In the genomic region with DNA sequence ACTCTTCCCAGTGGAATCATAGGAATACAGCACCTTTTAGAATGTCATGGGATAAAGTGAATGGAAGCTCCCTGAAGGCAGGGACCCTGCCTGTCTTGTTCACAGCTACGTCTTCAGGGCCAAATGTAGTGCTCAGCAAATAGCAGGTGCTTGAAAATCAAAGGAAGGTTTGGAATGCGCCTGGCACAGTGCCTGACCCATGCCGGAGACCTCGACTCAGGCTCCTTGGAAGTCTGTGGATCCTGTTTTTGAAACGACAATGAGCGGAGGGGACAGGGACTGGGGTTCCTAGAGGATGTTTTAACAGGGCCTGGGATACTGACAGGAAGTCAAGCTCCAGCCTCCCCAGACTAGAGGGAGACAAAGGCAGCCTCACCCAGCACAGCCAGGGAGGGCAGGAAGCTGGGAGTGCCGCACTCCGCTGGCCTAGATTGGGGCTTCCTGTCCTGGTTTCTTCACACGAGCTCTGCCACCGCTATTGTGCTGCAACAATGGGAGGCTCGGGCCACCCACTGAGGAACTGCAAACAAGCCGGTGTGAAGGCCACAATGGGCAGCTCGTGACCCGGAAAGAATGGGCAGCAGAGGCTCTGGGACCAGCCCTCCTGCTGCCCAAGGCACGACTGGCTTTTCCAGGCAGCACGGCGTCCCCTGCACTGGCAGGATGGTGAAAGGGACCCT, we compare ENCODE assay signal across 8 cellular contexts.
DNase-seq lines count a peak whose midpoint lies in the region; ATAC-seq and TF ChIP-seq lines count a peak whose summit lies in the region.

No MANE protein-coding gene starts in this region.

- peak; percentile 43 for DNase-seq in stimulated activated naive CD4-positive, alpha-beta T cell treated with Interleukin-2 at 50 U/mL for 16 hours (lab: John Stamatoyannopoulos, UW)
- DNase-seq in stimulated activated naive CD4-positive, alpha-beta T cell (lab: John Stamatoyannopoulos, UW): no peak
- DNase-seq in activated CD8-positive, alpha-beta T cell treated with anti-CD3 and anti-CD28 coated beads, Interleukin-2, amount 10 ng/mL, durations not matched to agents 7 days and 5 days: peak; percentile 70
- DNase-seq in Right ventricle myocardium inferior (ENCODE audit: missing footprints) (peak; percentile 90), sciatic nerve (ENCODE audit: low spot score) (no peak), foreskin fibroblast (no peak), kidney glomerular epithelial cell (lab: John Stamatoyannopoulos, UW) (no peak)

- peaks cover 9% of the 10 kb centered on the region for H3K9me3 Mint-ChIP-seq in activated CD8-positive, alpha-beta T cell treated with anti-CD3 and anti-CD28 coated beads, Interleukin-2, amount 10 ng/mL, durations not matched to agents 7 days and 5 days (ENCODE audit: insufficient read depth)

- H3K27me3 Mint-ChIP-seq in activated CD8-positive, alpha-beta T cell treated with anti-CD3 and anti-CD28 coated beads, Interleukin-2, amount 10 ng/mL, durations not matched to agents 7 days and 5 days (ENCODE audit: low read depth): no peaks in the 10 kb centered on the region

- ATAC-seq in activated CD8-positive, alpha-beta T cell treated with anti-CD3 and anti-CD28 coated beads, Interleukin-2, amount 10 ng/mL, durations not matched to agents 7 days and 5 days: peak; percentile 83
- ATAC-seq in Right ventricle myocardium inferior: peak; percentile 66
- ATAC-seq in sciatic nerve: peak; percentile 39
- ATAC-seq in HG03521 (IDR thresholded peaks at IDR 0.05; ENCODE audit: unreplicated experiment): no peak

- CTCF ChIA-PET in activated CD8-positive, alpha-beta T cell treated with anti-CD3 and anti-CD28 coated beads, Interleukin-2, amount 10 ng/mL, durations not matched to agents 7 days and 5 days (lab: Charles Lee): interaction anchor here (0.7 to 2.3 kb wide), 9 partner anchors 9 to 153 kb away, joined by 3 to 11 read pairs (median 4); a partner anchor contains a TSS

- peak overlapping the region; percentile 87 for H3K27ac Mint-ChIP-seq in activated CD8-positive, alpha-beta T cell treated with anti-CD3 and anti-CD28 coated beads, Interleukin-2, amount 10 ng/mL, durations not matched to agents 7 days and 5 days

- no peak overlapping the region for H3K4me3 ChIP-seq in foreskin fibroblast (ENCODE audit: low read depth in 1 of 2, low read length in 2 of 2)

- peak overlapping the region; percentile 42 for H3K4me3 Mint-ChIP-seq in activated CD8-positive, alpha-beta T cell treated with anti-CD3 and anti-CD28 coated beads, Interleukin-2, amount 10 ng/mL, durations not matched to agents 7 days and 5 days

- peaks cover 78% of the 10 kb centered on the region for H3K36me3 Mint-ChIP-seq in activated CD8-positive, alpha-beta T cell treated with anti-CD3 and anti-CD28 coated beads, Interleukin-2, amount 10 ng/mL, durations not matched to agents 7 days and 5 days (ENCODE audit: low read depth)

- POLR2A ChIA-PET in activated CD8-positive, alpha-beta T cell treated with anti-CD3 and anti-CD28 coated beads, Interleukin-2, amount 10 ng/mL, durations not matched to agents 7 days and 5 days (lab: Charles Lee): interaction anchor here (0.6 to 3.0 kb wide), 5 partner anchors 9 to 67 kb away, joined by 3 to 19 read pairs (median 3); no protein-coding TSS in a partner anchor

- TF ChIP-seq CTCF in foreskin fibroblast (IDR thresholded peaks at IDR 0.05; ENCODE audit: low read depth, low read length): no peak

- peaks cover 78% of the 10 kb centered on the region for H3K4me1 Mint-ChIP-seq in activated CD8-positive, alpha-beta T cell treated with anti-CD3 and anti-CD28 coated beads, Interleukin-2, amount 10 ng/mL, durations not matched to agents 7 days and 5 days (ENCODE audit: low read depth)

- intact Hi-C loops in Right ventricle myocardium inferior (cut with DNase I): no loop called here
- intact Hi-C loops in sciatic nerve (cut with DNase I): no loop called here

Comparison
In these comparisons a context has a peak if more than half of its experiments do, and no peak if none do; other contexts are left out.
1. DNase-seq: peak in stimulated activated naive CD4-positive, alpha-beta T cell treated with Interleukin-2 at 50 U/mL for 16 hours (single experiment), activated CD8-positive, alpha-beta T cell treated with anti-CD3 and anti-CD28 coated beads, Interleukin-2, amount 10 ng/mL, durations not matched to agents 7 days and 5 days (single experiment) and Right ventricle myocardium inferior (single experiment); none in stimulated activated naive CD4-positive, alpha-beta T cell (0 of 6), sciatic nerve (single experiment), foreskin fibroblast (0 of 2) and kidney glomerular epithelial cell (single experiment).